In genomic region chr4:1451752-1452122, GRCh38 we compare ENCODE assay signal across 21 cellular contexts. TPM values are rescaled to one million over a fixed set of nuclear protein-coding genes. Genes with fewer than 3 reads are reported as not detected.
DNase-seq lines count a peak whose midpoint lies in the region; ATAC-seq and TF ChIP-seq lines count a peak whose summit lies in the region.
"Had no signal": no experiment of that assay in that cellular context is flagged by ENCODE, and none has a peak within 500 bp of the region (broad histone marks: within the 10 kb centered on the region; RNA-seq: fewer than 3 reads in every experiment).

No MANE protein-coding gene starts in this region.

- POLR2A ChIA-PET in SK-N-SH (lab: Yijun Ruan, JAX), result no interaction called here

- ATAC-seq in SK-N-SH treated with all-trans-retinoic acid at 6 μM for 48 hours, result no peak
- ATAC-seq: A549; CD8-positive, alpha-beta T cell had no signal

- TF ChIP-seq RAD21 in SK-N-SH (IDR thresholded peaks at IDR 0.05; ENCODE audit: low read length), result no peak

- H3K79me2 ChIP-seq in SK-N-SH (ENCODE audit: insufficient read depth), result no peaks in the 10 kb centered on the region
- no peaks in the 10 kb centered on the region for H3K79me2 ChIP-seq in neural progenitor cell (ENCODE audit: low read depth)

- no peaks in the 10 kb centered on the region for H3F3A ChIP-seq in SK-N-SH (replicated peaks; ENCODE audit: insufficient read depth)
- no peaks in the 10 kb centered on the region for H3F3A ChIP-seq in neural progenitor cell (ENCODE audit: low read depth)

- DNase-seq in SK-N-SH (peak; percentile 5), D341Med (ENCODE audit: low spot score) (peak; percentile 15), iPS-NIHi7 (ENCODE audit: extremely low spot score) (peak; percentile 1), neural progenitor cell (ENCODE audit: low spot score) (no peak), GDM1 (lab: John Stamatoyannopoulos, UW) (no peak), NCI-H748 (lab: John Stamatoyannopoulos, UW; ENCODE audit: unreplicated experiment) (no peak)
- peak; percentile 1 for DNase-seq in stimulated activated CD8-positive, alpha-beta memory T cell treated with anti-CD3 and anti-CD28 coated beads, Interleukin-4, amount 100 ng/mL, for 48 hours
- DNase-seq: Calu3, DMS 273 treated with DMSO at 0.1 percent for 48 hours, DMS53, DND-41, EL, GOT3, H9 had no signal

- CTCF ChIA-PET in SK-N-SH (lab: Yijun Ruan, JAX), result no interaction called here

- peaks cover 17% of the 10 kb centered on the region for H3K27me3 Mint-ChIP-seq in neural progenitor cell (ENCODE audit: insufficient read depth, low read depth)

- no peak overlapping the region for H3K4me3 Mint-ChIP-seq in neural progenitor cell
- H3K4me3 Mint-ChIP-seq: CD8-positive, alpha-beta T cell; H9 had no signal

- no peaks in the 10 kb centered on the region for H3K9me2 ChIP-seq in SK-N-SH

- H3K4me2 ChIP-seq in SK-N-SH (no peak overlapping the region), neural progenitor cell (no peak overlapping the region)
- H3K4me2 ChIP-seq: A549, BLaER1 had no signal

- no peak for TF ChIP-seq EP300 in SK-N-SH (IDR thresholded peaks at IDR 0.05; ENCODE audit: borderline replicate concordance in 1 of 2, low read depth in 1 of 2, low read length in 1 of 2)

- H3K27ac ChIP-seq in SK-N-SH (ENCODE audit: low read depth in 2 of 2, low read length in 1 of 2) (no peak overlapping the region), neural progenitor cell (no peak overlapping the region)
- H3K27ac ChIP-seq: 22Rv1, A549, BLaER1 had no signal

- H4K20me1 ChIP-seq in SK-N-SH (ENCODE audit: insufficient read depth), result no peaks in the 10 kb centered on the region
- no peaks in the 10 kb centered on the region for H4K20me1 ChIP-seq in neural progenitor cell (ENCODE audit: low read depth)
- H4K20me1 ChIP-seq: BLaER1 had no signal

- peaks cover 21% of the 10 kb centered on the region for H3K9me3 Mint-ChIP-seq in neural progenitor cell

- no peaks in the 10 kb centered on the region for H3K9me3 ChIP-seq in SK-N-SH
- no peaks in the 10 kb centered on the region for H3K9me3 ChIP-seq in neural progenitor cell (ENCODE audit: low read depth)
- H3K9me3 ChIP-seq: A549 had no signal

- peaks cover 2% of the 10 kb centered on the region for H3K36me3 Mint-ChIP-seq in neural progenitor cell
- H3K36me3 Mint-ChIP-seq: CD8-positive, alpha-beta T cell had no signal

- H2AFZ ChIP-seq in SK-N-SH (ENCODE audit: low read depth), result no peak overlapping the region
- no peak overlapping the region for H2AFZ ChIP-seq in neural progenitor cell (replicated peaks)

- no peaks in the 10 kb centered on the region for H3K36me3 ChIP-seq in SK-N-SH (replicated peaks in 1 of 2; ENCODE audit: control insufficient read depth in 1 of 2, insufficient read depth in 2 of 2, low read length in 1 of 2)
- H3K36me3 ChIP-seq in neural progenitor cell, result no peaks in the 10 kb centered on the region
- H3K36me3 ChIP-seq: BLaER1 had no signal

- H3K4me1 ChIP-seq in SK-N-SH (ENCODE audit: control insufficient read depth in 1 of 2, insufficient read depth in 2 of 2, low read depth in 1 of 2, low read length in 1 of 2) (no peaks in the 10 kb centered on the region), neural progenitor cell (no peaks in the 10 kb centered on the region)
- H3K4me1 ChIP-seq: A549, BLaER1 had no signal

- H3K27me3 ChIP-seq in SK-N-SH (ENCODE audit: insufficient read depth) (no peaks in the 10 kb centered on the region; the same call in 1 of the 2 replicates), neural progenitor cell (no peaks in the 10 kb centered on the region)
- H3K27me3 ChIP-seq: BLaER1 had no signal

- no CpG with 5 or more reads among the region's 3 CpGs for WGBS in SK-N-SH (ENCODE audit: low lambda C conversion rate)

- no peak overlapping the region for H3K27ac Mint-ChIP-seq in neural progenitor cell
- H3K27ac Mint-ChIP-seq: CD8-positive, alpha-beta T cell; H9 had no signal

- TF ChIP-seq CTCF in SK-N-SH (IDR thresholded peaks at IDR 0.05) (no peak), neural progenitor cell (IDR thresholded peaks at IDR 0.05) (no peak)

- no peak overlapping the region for H3K4me3 ChIP-seq in SK-N-SH (ENCODE audit: low read depth in 2 of 2, low read length in 1 of 2)
- no peak overlapping the region for H3K4me3 ChIP-seq in neural progenitor cell
- H3K4me3 ChIP-seq: A549, BLaER1 had no signal

- no peaks in the 10 kb centered on the region for H3K4me1 Mint-ChIP-seq in neural progenitor cell

- H3K9ac ChIP-seq in SK-N-SH (no peak overlapping the region), neural progenitor cell (no peak overlapping the region)
- H3K9ac ChIP-seq: BLaER1 had no signal

TF ChIP-seq in SK-N-SH, 30 proteins besides CTCF, POLR2A, EP300 and RAD21:
- TF ChIP-seq NRF1 (IDR thresholded peaks at IDR 0.05; ENCODE audit: low read depth, low read length) (no peak), FOXM1 (IDR thresholded peaks at IDR 0.05; ENCODE audit: low read depth) (no peak)

TF ChIP-seq in SK-N-SH treated with all-trans-retinoic acid at 6 μM for 48 hours, 23 proteins besides CTCF, POLR2A, EP300 and RAD21:
- TF ChIP-seq ZNF565 (CRISPR knock-in tag; conservative IDR thresholded peaks at IDR 0.05; ENCODE audit: low read depth), result no peak
- TF ChIP-seq ZNF8 (CRISPR knock-in tag; IDR thresholded peaks at IDR 0.05), result no peak
- no peak for TF ChIP-seq PATZ1 (CRISPR knock-in tag; IDR thresholded peaks at IDR 0.05; ENCODE audit: borderline replicate concordance)
- no peak for TF ChIP-seq TCF4 (CRISPR knock-in tag; IDR thresholded peaks at IDR 0.05; ENCODE audit: borderline replicate concordance)
- TF ChIP-seq RARB (CRISPR knock-in tag; IDR thresholded peaks at IDR 0.05), result no peak
- TF ChIP-seq CREB5 (CRISPR knock-in tag; IDR thresholded peaks at IDR 0.05; ENCODE audit: low read depth), result no peak
- no peak for TF ChIP-seq SNAI2 (CRISPR knock-in tag; IDR thresholded peaks at IDR 0.05)
- no peak for TF ChIP-seq ZFP3 (CRISPR knock-in tag; IDR thresholded peaks at IDR 0.05)
- no peak for TF ChIP-seq OSR1 (CRISPR knock-in tag; IDR thresholded peaks at IDR 0.05)
TF ChIP-seq in SK-N-SH treated with all-trans-retinoic acid at 6 μM for 48 hours: peak in this region for 0.

RNA-seq across cellular contexts. Expression of gene NKX1-1, which starts 45.5 kb away (rescaled TPM):
- polyA plus RNA-seq in SK-N-SH (2012; rRNA removed), result not detected in 2 replicates
- not detected in 2 replicates for polyA plus RNA-seq in SK-N-SH (2012; cell fraction: cytosol; rRNA removed)
- polyA plus RNA-seq in SK-N-SH (2012; cell fraction: nucleus; rRNA removed), result not detected in 2 replicates
- total RNA-seq in neural progenitor cell (ENCODE audit: low replicate concordance), result not detected in 2 replicates
- total RNA-seq: Calu3; CD8-positive, alpha-beta T cell; G401; H9; HT-29 had no signal
- polyA plus RNA-seq: A549 had no signal

Comparison
In these comparisons a context has a peak if more than half of its experiments do, and no peak if none do; other contexts are left out.
1. DNase-seq: peak in SK-N-SH (single experiment), D341Med (single experiment), iPS-NIHi7 (single experiment) and stimulated activated CD8-positive, alpha-beta memory T cell treated with anti-CD3 and anti-CD28 coated beads, Interleukin-4, amount 100 ng/mL, for 48 hours (single experiment); none in neural progenitor cell (single experiment), GDM1 (single experiment) and NCI-H748 (single experiment).